ENCODE assay signal across 1 cellular context in the genomic region with DNA sequence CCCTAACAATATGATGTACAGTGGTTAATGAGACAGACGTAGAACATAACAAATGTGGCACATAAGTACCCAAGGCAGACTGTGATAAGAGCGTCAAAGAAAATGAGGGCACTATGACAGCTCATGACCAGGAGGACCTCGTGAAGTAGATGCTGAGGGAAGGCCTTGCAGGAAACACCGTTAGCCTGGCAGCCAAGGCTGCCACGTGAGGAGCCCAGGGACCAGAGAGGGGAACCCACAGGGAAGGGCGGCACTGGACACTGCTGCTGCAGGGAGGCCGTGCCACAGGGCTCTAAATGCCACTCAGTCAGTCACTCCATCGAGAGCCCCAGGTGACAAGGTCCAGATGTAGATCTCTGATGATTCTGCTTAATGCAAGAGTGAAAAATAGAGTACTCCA.
TF ChIP-seq lines count a peak whose summit lies in the region.

No MANE protein-coding gene starts in this region.

TF ChIP-seq in GM12878, 131 proteins besides CTCF, POLR2A, EP300 and RAD21:
- no peak for TF ChIP-seq SMAD5 (IDR thresholded peaks at IDR 0.05; ENCODE audit: low read depth)
- TF ChIP-seq RBBP5 (conservative IDR thresholded peaks at IDR 0.05), result no peak
- TF ChIP-seq CEBPB (IDR thresholded peaks at IDR 0.05; ENCODE audit: borderline replicate concordance in 1 of 2, low read depth in 2 of 2, low read length in 2 of 2), result no peak
- TF ChIP-seq MXI1 (IDR thresholded peaks at IDR 0.05; ENCODE audit: low read depth, low read length), result no peak
- TF ChIP-seq, protein P1, sequence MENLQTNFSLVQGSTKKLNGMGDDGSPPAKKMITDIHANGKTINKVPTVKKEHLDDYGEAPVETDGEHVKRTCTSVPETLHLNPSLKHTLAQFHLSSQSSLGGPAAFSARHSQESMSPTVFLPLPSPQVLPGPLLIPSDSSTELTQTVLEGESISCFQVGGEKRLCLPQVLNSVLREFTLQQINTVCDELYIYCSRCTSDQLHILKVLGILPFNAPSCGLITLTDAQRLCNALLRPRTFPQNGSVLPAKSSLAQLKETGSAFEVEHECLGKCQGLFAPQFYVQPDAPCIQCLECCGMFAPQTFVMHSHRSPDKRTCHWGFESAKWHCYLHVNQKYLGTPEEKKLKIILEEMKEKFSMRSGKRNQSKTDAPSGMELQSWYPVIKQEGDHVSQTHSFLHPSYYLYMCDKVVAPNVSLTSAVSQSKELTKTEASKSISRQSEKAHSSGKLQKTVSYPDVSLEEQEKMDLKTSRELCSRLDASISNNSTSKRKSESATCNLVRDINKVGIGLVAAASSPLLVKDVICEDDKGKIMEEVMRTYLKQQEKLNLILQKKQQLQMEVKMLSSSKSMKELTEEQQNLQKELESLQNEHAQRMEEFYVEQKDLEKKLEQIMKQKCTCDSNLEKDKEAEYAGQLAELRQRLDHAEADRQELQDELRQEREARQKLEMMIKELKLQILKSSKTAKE (IDR thresholded peaks at IDR 0.05; ENCODE audit: low read depth, poor library complexity, severe bottlenecking), result no peak
- TF ChIP-seq, protein P2, sequence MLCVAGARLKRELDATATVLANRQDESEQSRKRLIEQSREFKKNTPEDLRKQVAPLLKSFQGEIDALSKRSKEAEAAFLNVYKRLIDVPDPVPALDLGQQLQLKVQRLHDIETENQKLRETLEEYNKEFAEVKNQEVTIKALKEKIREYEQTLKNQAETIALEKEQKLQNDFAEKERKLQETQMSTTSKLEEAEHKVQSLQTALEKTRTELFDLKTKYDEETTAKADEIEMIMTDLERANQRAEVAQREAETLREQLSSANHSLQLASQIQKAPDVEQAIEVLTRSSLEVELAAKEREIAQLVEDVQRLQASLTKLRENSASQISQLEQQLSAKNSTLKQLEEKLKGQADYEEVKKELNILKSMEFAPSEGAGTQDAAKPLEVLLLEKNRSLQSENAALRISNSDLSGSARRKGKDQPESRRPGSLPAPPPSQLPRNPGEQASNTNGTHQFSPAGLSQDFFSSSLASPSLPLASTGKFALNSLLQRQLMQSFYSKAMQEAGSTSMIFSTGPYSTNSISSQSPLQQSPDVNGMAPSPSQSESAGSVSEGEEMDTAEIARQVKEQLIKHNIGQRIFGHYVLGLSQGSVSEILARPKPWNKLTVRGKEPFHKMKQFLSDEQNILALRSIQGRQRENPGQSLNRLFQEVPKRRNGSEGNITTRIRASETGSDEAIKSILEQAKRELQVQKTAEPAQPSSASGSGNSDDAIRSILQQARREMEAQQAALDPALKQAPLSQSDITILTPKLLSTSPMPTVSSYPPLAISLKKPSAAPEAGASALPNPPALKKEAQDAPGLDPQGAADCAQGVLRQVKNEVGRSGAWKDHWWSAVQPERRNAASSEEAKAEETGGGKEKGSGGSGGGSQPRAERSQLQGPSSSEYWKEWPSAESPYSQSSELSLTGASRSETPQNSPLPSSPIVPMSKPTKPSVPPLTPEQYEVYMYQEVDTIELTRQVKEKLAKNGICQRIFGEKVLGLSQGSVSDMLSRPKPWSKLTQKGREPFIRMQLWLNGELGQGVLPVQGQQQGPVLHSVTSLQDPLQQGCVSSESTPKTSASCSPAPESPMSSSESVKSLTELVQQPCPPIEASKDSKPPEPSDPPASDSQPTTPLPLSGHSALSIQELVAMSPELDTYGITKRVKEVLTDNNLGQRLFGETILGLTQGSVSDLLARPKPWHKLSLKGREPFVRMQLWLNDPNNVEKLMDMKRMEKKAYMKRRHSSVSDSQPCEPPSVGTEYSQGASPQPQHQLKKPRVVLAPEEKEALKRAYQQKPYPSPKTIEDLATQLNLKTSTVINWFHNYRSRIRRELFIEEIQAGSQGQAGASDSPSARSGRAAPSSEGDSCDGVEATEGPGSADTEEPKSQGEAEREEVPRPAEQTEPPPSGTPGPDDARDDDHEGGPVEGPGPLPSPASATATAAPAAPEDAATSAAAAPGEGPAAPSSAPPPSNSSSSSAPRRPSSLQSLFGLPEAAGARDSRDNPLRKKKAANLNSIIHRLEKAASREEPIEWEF (IDR thresholded peaks at IDR 0.05; ENCODE audit: insufficient replicate concordance, low read depth, low read length), result no peak
- TF ChIP-seq SIX5 (IDR thresholded peaks at IDR 0.05; ENCODE audit: low read depth, low read length, severe bottlenecking), result no peak
- no peak for TF ChIP-seq ZSCAN29 (IDR thresholded peaks at IDR 0.05)
- TF ChIP-seq NRF1 (conservative IDR thresholded peaks at IDR 0.05; ENCODE audit: low read depth, low read length), result no peak
- TF ChIP-seq, protein P3, sequence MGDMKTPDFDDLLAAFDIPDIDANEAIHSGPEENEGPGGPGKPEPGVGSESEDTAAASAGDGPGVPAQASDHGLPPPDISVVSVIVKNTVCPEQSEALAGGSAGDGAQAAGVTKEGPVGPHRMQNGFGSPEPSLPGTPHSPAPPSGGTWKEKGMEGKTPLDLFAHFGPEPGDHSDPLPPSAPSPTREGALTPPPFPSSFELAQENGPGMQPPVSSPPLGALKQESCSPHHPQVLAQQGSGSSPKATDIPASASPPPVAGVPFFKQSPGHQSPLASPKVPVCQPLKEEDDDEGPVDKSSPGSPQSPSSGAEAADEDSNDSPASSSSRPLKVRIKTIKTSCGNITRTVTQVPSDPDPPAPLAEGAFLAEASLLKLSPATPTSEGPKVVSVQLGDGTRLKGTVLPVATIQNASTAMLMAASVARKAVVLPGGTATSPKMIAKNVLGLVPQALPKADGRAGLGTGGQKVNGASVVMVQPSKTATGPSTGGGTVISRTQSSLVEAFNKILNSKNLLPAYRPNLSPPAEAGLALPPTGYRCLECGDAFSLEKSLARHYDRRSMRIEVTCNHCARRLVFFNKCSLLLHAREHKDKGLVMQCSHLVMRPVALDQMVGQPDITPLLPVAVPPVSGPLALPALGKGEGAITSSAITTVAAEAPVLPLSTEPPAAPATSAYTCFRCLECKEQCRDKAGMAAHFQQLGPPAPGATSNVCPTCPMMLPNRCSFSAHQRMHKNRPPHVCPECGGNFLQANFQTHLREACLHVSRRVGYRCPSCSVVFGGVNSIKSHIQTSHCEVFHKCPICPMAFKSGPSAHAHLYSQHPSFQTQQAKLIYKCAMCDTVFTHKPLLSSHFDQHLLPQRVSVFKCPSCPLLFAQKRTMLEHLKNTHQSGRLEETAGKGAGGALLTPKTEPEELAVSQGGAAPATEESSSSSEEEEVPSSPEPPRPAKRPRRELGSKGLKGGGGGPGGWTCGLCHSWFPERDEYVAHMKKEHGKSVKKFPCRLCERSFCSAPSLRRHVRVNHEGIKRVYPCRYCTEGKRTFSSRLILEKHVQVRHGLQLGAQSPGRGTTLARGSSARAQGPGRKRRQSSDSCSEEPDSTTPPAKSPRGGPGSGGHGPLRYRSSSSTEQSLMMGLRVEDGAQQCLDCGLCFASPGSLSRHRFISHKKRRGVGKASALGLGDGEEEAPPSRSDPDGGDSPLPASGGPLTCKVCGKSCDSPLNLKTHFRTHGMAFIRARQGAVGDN (IDR thresholded peaks at IDR 0.05), result no peak
- TF ChIP-seq CREM (IDR thresholded peaks at IDR 0.05; ENCODE audit: low read depth), result no peak
- TF ChIP-seq LARP7 (IDR thresholded peaks at IDR 0.05), result no peak
